Comparison of ENCODE assay signal across 12 cellular contexts in the genomic region with DNA sequence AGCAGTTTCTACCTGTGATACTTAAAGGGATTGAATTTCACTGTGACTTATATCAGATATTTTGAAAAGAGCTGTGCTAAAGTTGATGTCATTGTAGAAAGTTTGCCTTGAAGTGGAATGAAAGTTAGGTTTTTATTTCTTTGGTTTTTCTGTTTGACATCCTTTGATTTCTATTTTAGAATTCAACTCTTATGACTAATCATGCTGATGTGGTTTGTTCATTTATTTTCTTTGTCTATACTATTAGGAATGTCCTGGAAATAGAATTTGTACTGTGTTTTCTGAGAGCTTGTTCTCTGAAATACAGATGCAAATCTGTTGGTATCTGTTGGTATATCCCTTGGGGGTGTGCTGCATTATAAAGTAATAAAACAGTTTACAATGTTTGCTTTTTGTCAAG. TPM values are rescaled to one million over a fixed set of nuclear protein-coding genes. Genes with fewer than 3 reads are reported as not detected.
DNase-seq lines count a peak whose midpoint lies in the region; ATAC-seq and TF ChIP-seq lines count a peak whose summit lies in the region.
"Had no signal": no experiment of that assay in that cellular context is flagged by ENCODE, and none has a peak within 500 bp of the region (broad histone marks: within the 10 kb centered on the region; RNA-seq: fewer than 3 reads in every experiment).

No MANE protein-coding gene starts in this region.

- H3K9me3 Mint-ChIP-seq in activated naive CD4-positive, alpha-beta T cell treated with anti-CD3 and anti-CD28 coated beads, Interleukin-2, amount 50 U/mL, for 24 hours, result no peaks in the 10 kb centered on the region
- no peaks in the 10 kb centered on the region for H3K9me3 Mint-ChIP-seq in stimulated activated naive CD8-positive, alpha-beta T cell treated with anti-CD3 and anti-CD28 coated beads, Interleukin-15, amount 100 ng/mL, for 72 hours

- in situ Hi-C loops in HAP-1 (cut with MboI; ENCODE audit: low sequenced_read_pairs), result no loop called here

- ATAC-seq in stimulated activated naive CD8-positive, alpha-beta T cell treated with anti-CD3 and anti-CD28 coated beads, Interleukin-15, amount 100 ng/mL, for 72 hours, result no peak

- intact Hi-C loops in PC-9 (cut with micrococcal nuclease; ENCODE audit: unreplicated experiment), result no loop called here

- H3K27ac ChIP-seq in PC-9, result no peak overlapping the region; the same call in 1 of the 2 replicates

- peaks cover 89% of the 10 kb centered on the region for H3K79me2 ChIP-seq in PC-9 (ENCODE audit: low read depth)

- no peak for DNase-seq in activated naive CD4-positive, alpha-beta T cell treated with Interleukin-2 at 50 U/mL for 16 hours
- DNase-seq in PC-9 (no peak), foreskin melanocyte (peak; percentile 75), NCI-H2081 (lab: John Stamatoyannopoulos, UW) (no peak), HAP-1 (ENCODE audit: low spot score in 2 of 2) (no peak), NCI-H146 (lab: John Stamatoyannopoulos, UW) (no peak)
- no peak for DNase-seq in stimulated activated naive CD8-positive, alpha-beta T cell treated with anti-CD3 and anti-CD28 coated beads, Interleukin-15, amount 100 ng/mL, for 72 hours
- DNase-seq: AML-193; effector memory CD4-positive, alpha-beta T cell; hypothalamus; stimulated activated naive CD4-positive, alpha-beta T cell treated with Interleukin-2 at 50 U/mL for 16 hours had no signal

- H4K20me1 ChIP-seq in PC-9 (ENCODE audit: insufficient read depth), result peaks cover 60% of the 10 kb centered on the region

- H3F3A ChIP-seq in PC-9 (ENCODE audit: insufficient read depth, low read depth), result peaks cover 17% of the 10 kb centered on the region

- H3K27ac Mint-ChIP-seq in activated naive CD4-positive, alpha-beta T cell treated with anti-CD3 and anti-CD28 coated beads, Interleukin-2, amount 50 U/mL, for 24 hours, result peak overlapping the region; percentile 67
- no peak overlapping the region for H3K27ac Mint-ChIP-seq in stimulated activated naive CD8-positive, alpha-beta T cell treated with anti-CD3 and anti-CD28 coated beads, Interleukin-15, amount 100 ng/mL, for 72 hours

- H3K36me3 Mint-ChIP-seq in activated naive CD4-positive, alpha-beta T cell treated with anti-CD3 and anti-CD28 coated beads, Interleukin-2, amount 50 U/mL, for 24 hours, result peaks cover 16% of the 10 kb centered on the region

- no peaks in the 10 kb centered on the region for H3K27me3 Mint-ChIP-seq in activated naive CD4-positive, alpha-beta T cell treated with anti-CD3 and anti-CD28 coated beads, Interleukin-2, amount 50 U/mL, for 24 hours
- H3K27me3 Mint-ChIP-seq in stimulated activated naive CD8-positive, alpha-beta T cell treated with anti-CD3 and anti-CD28 coated beads, Interleukin-15, amount 100 ng/mL, for 72 hours, result no peaks in the 10 kb centered on the region

- H3K9me3 ChIP-seq in PC-9 (ENCODE audit: insufficient read depth, low read depth), result no peaks in the 10 kb centered on the region
- no peaks in the 10 kb centered on the region for H3K9me3 ChIP-seq in HAP-1

- CTCF ChIA-PET in PC-9 (lab: Charles Lee), result no interaction called here

- BruUV-seq in PC-9 (replicated peaks; lab: Mats Ljungman, UMichigan), result no TSS peak

- H3K4me1 ChIP-seq in PC-9 (replicated peaks; ENCODE audit: insufficient read depth) (peaks cover 32% of the 10 kb centered on the region), HAP-1 (peaks cover 49% of the 10 kb centered on the region)

- H3K36me3 ChIP-seq in PC-9 (ENCODE audit: low read depth) (peaks cover 24% of the 10 kb centered on the region), HAP-1 (replicated peaks) (peaks cover 5% of the 10 kb centered on the region; the same call in 1 of the 2 replicates)

- H3K27me3 ChIP-seq in PC-9 (ENCODE audit: insufficient read depth, low read depth) (no peaks in the 10 kb centered on the region), HAP-1 (ENCODE audit: low read depth) (no peaks in the 10 kb centered on the region)

- H3K4me3 ChIP-seq in PC-9, result no peak overlapping the region
- H3K4me3 ChIP-seq in HAP-1, result no peak overlapping the region

- peaks cover 84% of the 10 kb centered on the region for H3K4me1 Mint-ChIP-seq in activated naive CD4-positive, alpha-beta T cell treated with anti-CD3 and anti-CD28 coated beads, Interleukin-2, amount 50 U/mL, for 24 hours
- H3K4me1 Mint-ChIP-seq in stimulated activated naive CD8-positive, alpha-beta T cell treated with anti-CD3 and anti-CD28 coated beads, Interleukin-15, amount 100 ng/mL, for 72 hours, result peaks cover 53% of the 10 kb centered on the region

- peak overlapping the region; percentile 59 for H3K4me3 Mint-ChIP-seq in activated naive CD4-positive, alpha-beta T cell treated with anti-CD3 and anti-CD28 coated beads, Interleukin-2, amount 50 U/mL, for 24 hours
- peak overlapping the region; percentile 8 to 42 for H3K4me3 Mint-ChIP-seq in stimulated activated naive CD8-positive, alpha-beta T cell treated with anti-CD3 and anti-CD28 coated beads, Interleukin-15, amount 100 ng/mL, for 72 hours

- H2AFZ ChIP-seq in PC-9, result no peak overlapping the region

- POLR2A ChIA-PET in PC-9 (lab: Charles Lee; ENCODE audit: unreplicated experiment), result no interaction called here

- no peak for TF ChIP-seq CTCF in PC-9 (conservative IDR thresholded peaks at IDR 0.05)

- H3K9me2 ChIP-seq in PC-9 (ENCODE audit: insufficient read depth), result no peaks in the 10 kb centered on the region

- peak overlapping the region; percentile 99; the same call in 1 of the 2 replicates for H3K4me2 ChIP-seq in PC-9

RNA-seq across cellular contexts. Expression of gene CNOT2, which starts 3.3 kb away (rescaled TPM):
- 57.9 and 85.4 TPM in 2 replicates for total RNA-seq in PC-9 (2021)
